In genomic region chr11:65309006-65309405, GRCh38 we compare ENCODE assay signal across 19 cellular contexts. TPM values are rescaled to one million over a fixed set of nuclear protein-coding genes. Genes with fewer than 3 reads are reported as not detected.
DNase-seq lines count a peak whose midpoint lies in the region; ATAC-seq and TF ChIP-seq lines count a peak whose summit lies in the region.
"Had no signal": no experiment of that assay in that cellular context is flagged by ENCODE, and none has a peak within 500 bp of the region (broad histone marks: within the 10 kb centered on the region; RNA-seq: fewer than 3 reads in every experiment).

No MANE protein-coding gene starts in this region.

- H3K4me1 ChIP-seq in lower lobe of right lung (peaks cover 57% of the 10 kb centered on the region), transverse colon (peaks cover 31 to 69% (median 38%) of the 10 kb centered on the region in 4 donors)

- no peaks in the 10 kb centered on the region for H3K9me3 ChIP-seq in lower lobe of right lung
- no peaks in the 10 kb centered on the region for H3K9me3 ChIP-seq in transverse colon
- H3K9me3 ChIP-seq: gastrocnemius medialis, thoracic aorta had no signal

- peak overlapping the region; percentile 59 for H3K27ac ChIP-seq in lower lobe of right lung
- H3K27ac ChIP-seq in transverse colon: peak overlapping the region; percentile 2 to 45 (median 42)
- H3K27ac ChIP-seq: thoracic aorta had no signal

- 54% methylated on average over 5 of the region's 5 CpGs; no CpG with 5 or more reads in 1 of the 2 donors for WGBS in transverse colon (ENCODE audit: low coverage in 1 of 2), 2 donors

- intact Hi-C loops in Right ventricle myocardium inferior (cut with DNase I) (no loop called here), cardiac septum (cut with DNase I) (no loop called here), lower lobe of right lung (cut with DNase I) (no loop called here), transverse colon (cut with DNase I; ENCODE audit: low total_unique reads) (no loop called here)
- intact Hi-C loops in dendritic cell treated with granulocyte-macrophage colony-stimulating factor and Interleukin-4, amounts not matched to agents 40 ng/mL and 50 ng/mL, for 4 days (cut with micrococcal nuclease): no loop called here

- H3K36me3 ChIP-seq in lower lobe of right lung: no peaks in the 10 kb centered on the region
- no peaks in the 10 kb centered on the region for H3K36me3 ChIP-seq in transverse colon
- H3K36me3 ChIP-seq: gastrocnemius medialis, thoracic aorta had no signal

- DNase-seq in Right ventricle myocardium inferior (ENCODE audit: missing footprints) (peak; percentile 37), cardiac septum (ENCODE audit: low spot score) (no peak), lower lobe of right lung (no peak), transverse colon (no peak), amygdala (lab: John Stamatoyannopoulos, UW) (no peak), foreskin melanocyte (no peak)
- no peak for DNase-seq in activated CD8-positive, alpha-beta memory T cell treated with anti-CD3 and anti-CD28 coated beads for 24 hours
- DNase-seq: activated naive CD4-positive, alpha-beta T cell treated with anti-CD3 and anti-CD28 coated beads, Interleukin-2, amount 50 U/mL, for 16 hours; activated T-cell treated with anti-CD3 and anti-CD28 coated beads for 4 hours; CD4-positive, CD25-positive, alpha-beta regulatory T cell; gastrocnemius medialis; mammary epithelial cell; naive B cell; NCI-H1436 treated with DMSO at 0.1 percent for 48 hours; NCI-H82; stimulated activated CD8-positive, alpha-beta memory T cell treated with anti-CD3 and anti-CD28 coated beads, Interleukin-4, amount 100 ng/mL, for 48 hours had no signal

- no peak overlapping the region for H3K4me3 Mint-ChIP-seq in dendritic cell treated with granulocyte-macrophage colony-stimulating factor and Interleukin-4, amounts not matched to agents 40 ng/mL and 50 ng/mL, for 4 days
- H3K4me3 Mint-ChIP-seq: CD4-positive, CD25-positive, alpha-beta regulatory T cell had no signal

- no peaks in the 10 kb centered on the region for H3K9me3 Mint-ChIP-seq in dendritic cell treated with granulocyte-macrophage colony-stimulating factor and Interleukin-4, amounts not matched to agents 40 ng/mL and 50 ng/mL, for 4 days
- H3K9me3 Mint-ChIP-seq: CD4-positive, CD25-positive, alpha-beta regulatory T cell; naive B cell had no signal

- H3K36me3 Mint-ChIP-seq in dendritic cell treated with granulocyte-macrophage colony-stimulating factor and Interleukin-4, amounts not matched to agents 40 ng/mL and 50 ng/mL, for 4 days (ENCODE audit: low read depth): peaks cover 17% of the 10 kb centered on the region
- H3K36me3 Mint-ChIP-seq: naive B cell had no signal

- peak overlapping the region; percentile 89 for H3K27ac Mint-ChIP-seq in dendritic cell treated with granulocyte-macrophage colony-stimulating factor and Interleukin-4, amounts not matched to agents 40 ng/mL and 50 ng/mL, for 4 days
- H3K27ac Mint-ChIP-seq: CD4-positive, CD25-positive, alpha-beta regulatory T cell had no signal

- H3K4me1 Mint-ChIP-seq in dendritic cell treated with granulocyte-macrophage colony-stimulating factor and Interleukin-4, amounts not matched to agents 40 ng/mL and 50 ng/mL, for 4 days (ENCODE audit: low read depth): peaks cover 65% of the 10 kb centered on the region

- H3K4me3 ChIP-seq in lower lobe of right lung (no peak overlapping the region), transverse colon (no peak overlapping the region)
- H3K4me3 ChIP-seq: gastrocnemius medialis, smooth muscle cell, thoracic aorta had no signal

- no peak for ATAC-seq in Right ventricle myocardium inferior
- peak in 1 of 2 donors; percentile 6 for ATAC-seq in lower lobe of right lung
- ATAC-seq: gastrocnemius medialis had no signal

- TF ChIP-seq CTCF in lower lobe of right lung (IDR thresholded peaks at IDR 0.05) (no peak), transverse colon (IDR thresholded peaks at IDR 0.05) (no peak)

- TF ChIP-seq EP300 in transverse colon (IDR thresholded peaks at IDR 0.05; ENCODE audit: low read depth): no peak

- peaks cover 5% of the 10 kb centered on the region for H3K27me3 Mint-ChIP-seq in dendritic cell treated with granulocyte-macrophage colony-stimulating factor and Interleukin-4, amounts not matched to agents 40 ng/mL and 50 ng/mL, for 4 days

- no peak for TF ChIP-seq POLR2A in transverse colon (IDR thresholded peaks at IDR 0.05)

- H3K27me3 ChIP-seq in lower lobe of right lung (ENCODE audit: low read depth) (no peaks in the 10 kb centered on the region), transverse colon (no peaks in the 10 kb centered on the region)
- H3K27me3 ChIP-seq: gastrocnemius medialis had no signal

- in situ Hi-C loops in transverse colon (cut with MboI; ENCODE audit: low pct_ligation_motif_present in 1 of 4, low pct_unique_long_range_greater_than_20kb in 1 of 4, low sequenced_read_pairs in 3 of 4): no loop called here

RNA-seq across cellular contexts. Expression of gene CDC42EP2, which starts 5.7 kb away (rescaled TPM):
- total RNA-seq in Right ventricle myocardium inferior (16.7 TPM), cardiac septum (3.6 TPM), lower lobe of right lung (17.0 TPM), transverse colon (10 to 100 TPM in 3 of 4 donors, 1 to 10 TPM in 1; 9.1 to 22.7 (median 14.5) TPM)

RNA-seq across cellular contexts. Expression of gene DPF2, which starts 24.6 kb away (rescaled TPM):
- total RNA-seq in Right ventricle myocardium inferior (51.6 TPM), cardiac septum (46.2 TPM), lower lobe of right lung (45.8 TPM), transverse colon (10 to 100 TPM; 29.1 to 50.9 (median 37.6) TPM)

RNA-seq across cellular contexts. Expression of gene TIGD3, which starts 45.5 kb away (rescaled TPM):
- 0.54 TPM for total RNA-seq in Right ventricle myocardium inferior
- not detected for total RNA-seq in cardiac septum
- 0.18 TPM for total RNA-seq in lower lobe of right lung
- total RNA-seq in transverse colon: 1 to 10 TPM in 1 of 4 donors, under 1 TPM in 2, not detected in 1; 0.48 to 3.0 (median 0.75) TPM
- total RNA-seq: mammary epithelial cell, thoracic aorta had no signal

RNA-seq across cellular contexts. Expression of gene POLA2, which starts 47.2 kb away (rescaled TPM):
- total RNA-seq in Right ventricle myocardium inferior: 2.9 TPM
- 3.5 TPM for total RNA-seq in cardiac septum
- total RNA-seq in lower lobe of right lung: 8.7 TPM
- total RNA-seq in transverse colon: 10 to 100 TPM in 1 of 4 donors, 1 to 10 TPM in 3; 3.0 to 17.5 (median 6.2) TPM
